In the genomic region with DNA sequence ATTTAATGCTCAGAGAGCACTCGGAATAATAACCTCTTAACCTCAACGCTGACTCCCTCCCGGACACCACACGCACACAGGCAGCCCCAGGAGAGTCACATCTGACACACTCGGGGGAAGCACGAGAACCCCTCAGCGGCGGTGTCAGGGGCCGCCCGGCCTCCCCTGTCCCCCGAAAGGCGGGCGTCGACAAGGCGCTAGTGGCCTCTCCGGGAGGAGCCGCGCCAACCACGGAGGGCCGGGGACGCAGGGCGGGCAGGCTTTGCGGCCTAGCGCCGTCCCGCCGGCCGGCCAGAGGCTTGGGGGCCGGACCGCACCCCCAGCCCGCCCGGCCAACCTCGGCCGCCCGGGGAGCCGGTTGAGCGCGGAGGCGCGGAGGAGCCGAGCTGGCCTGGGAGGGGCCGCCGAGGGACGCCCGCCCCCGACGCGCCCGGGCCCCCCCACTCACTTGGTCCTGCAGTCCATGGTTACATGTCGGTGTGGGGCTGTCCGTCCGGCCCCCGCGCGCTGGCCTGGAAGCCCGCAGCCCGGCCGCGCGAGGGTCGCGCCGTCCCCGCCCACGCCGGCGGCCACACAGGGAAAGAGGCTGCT, we compare ENCODE assay signal across 8 cellular contexts. TPM values are rescaled to one million over a fixed set of nuclear protein-coding genes. Genes with fewer than 3 reads are reported as not detected.
DNase-seq lines count a peak whose midpoint lies in the region; ATAC-seq and TF ChIP-seq lines count a peak whose summit lies in the region.

No MANE protein-coding gene starts in this region.

- no peaks in the 10 kb centered on the region for H3K9me3 ChIP-seq in right atrium auricular region

- no peak for TF ChIP-seq CTCF in right atrium auricular region (IDR thresholded peaks at IDR 0.05)

- intact Hi-C loops in sciatic nerve (cut with DNase I): no loop called here

- H3K4me3 ChIP-seq in right atrium auricular region: peak overlapping the region; percentile 75 to 87

- DNase-seq in AG08396 (ENCODE audit: low spot score): peak; percentile 74
- peak; percentile 3 for DNase-seq in SK-N-DZ (ENCODE audit: low spot score)
- peak; percentile 32 for DNase-seq in activated naive CD8-positive, alpha-beta T cell treated with anti-CD3 and anti-CD28 coated beads, Interleukin-2, amount 50 U/mL, for 16 hours (ENCODE audit: low read depth, low spot score)
- DNase-seq in right atrium auricular region (ENCODE audit: low spot score): no peak
- peak; percentile 64 for DNase-seq in sciatic nerve (ENCODE audit: low spot score)
- DNase-seq in dedifferentiated amniotic fluid mesenchymal stem cell (ENCODE audit: extremely low spot score): no peak

- ATAC-seq in GM18867 (IDR thresholded peaks at IDR 0.05; ENCODE audit: unreplicated experiment) (peak; percentile 37), HG03103 (IDR thresholded peaks at IDR 0.05; ENCODE audit: low read depth, unreplicated experiment) (peak; percentile 24), sciatic nerve (peak; percentile 63)

- no peaks in the 10 kb centered on the region for H3K27me3 ChIP-seq in right atrium auricular region

- H3K36me3 ChIP-seq in right atrium auricular region: no peaks in the 10 kb centered on the region

- peak overlapping the region; percentile 92 to 97 for H3K27ac ChIP-seq in right atrium auricular region

- peaks cover 0 to 32% of the 10 kb centered on the region in 2 donors for H3K4me1 ChIP-seq in right atrium auricular region

RNA-seq across cellular contexts. Expression of a gene that starts 0.5 kb away (rescaled TPM):
- polyA plus RNA-seq in SK-N-DZ (2014; cell fraction: cytosol; rRNA removed): 1.0 and 1.4 TPM in 2 replicates
- 0.80 and 1.5 TPM in 2 replicates for polyA plus RNA-seq in SK-N-DZ (2014; cell fraction: nucleus; rRNA removed)
- total RNA-seq in right atrium auricular region (10 to 100 TPM; 11.8 to 16.0 TPM), sciatic nerve (16.6 TPM)

Comparison
In these comparisons a context has a peak if more than half of its experiments do, and no peak if none do; other contexts are left out.
1. DNase-seq: peak in AG08396 (single experiment), SK-N-DZ (single experiment), activated naive CD8-positive, alpha-beta T cell treated with anti-CD3 and anti-CD28 coated beads, Interleukin-2, amount 50 U/mL, for 16 hours (single experiment) and sciatic nerve (single experiment); none in right atrium auricular region (single experiment) and dedifferentiated amniotic fluid mesenchymal stem cell (single experiment).
2. Peak in every context shown above with its lines, with median percentiles within 50 percentile points of each other: ATAC-seq.